8 cellular contexts compared by ENCODE assay signal in genomic region chr6:97586344-97586743, GRCh38.
DNase-seq lines count a peak whose midpoint lies in the region; ATAC-seq, FAIRE-seq and TF ChIP-seq lines count a peak whose summit lies in the region.

No MANE protein-coding gene starts in this region.

- no TSS peak for BruUV-seq in HepG2 (replicated peaks; lab: Mats Ljungman, UMichigan)

- no peaks in the 10 kb centered on the region for H3K4me1 ChIP-seq in HepG2 (ENCODE audit: insufficient read depth, low read length)
- H3K4me1 ChIP-seq in right lobe of liver, result no peaks in the 10 kb centered on the region

- H3K4me3 ChIP-seq in HepG2 (replicated peaks in 1 of 3; ENCODE audit: insufficient read depth in 1 of 3, low read depth in 2 of 3, low read length in 3 of 3), result no peak overlapping the region
- no peak overlapping the region for H3K4me3 ChIP-seq in right lobe of liver
- H3K4me3 ChIP-seq in dorsolateral prefrontal cortex, result no peak overlapping the region

- H3K27ac ChIP-seq in HepG2 (ENCODE audit: extremely low read length, insufficient read depth, low read length) (no peak overlapping the region), right lobe of liver (no peak overlapping the region), dorsolateral prefrontal cortex (no peak overlapping the region)

- in situ Hi-C loops in HepG2 (cut with HindIII; ENCODE audit: extremely low pct_ligation_motif_present, low pct_unique_long_range_greater_than_20kb), result no loop called here

- H4K20me1 ChIP-seq in HepG2 (ENCODE audit: insufficient read depth, low read length), result no peaks in the 10 kb centered on the region

- CTCF ChIA-PET in HepG2 (lab: Yijun Ruan, JAX; ENCODE audit: low intra/inter-chr PET ratio, low total read pairs), result no interaction called here

- peak; percentile 31; the same call in 1 of the 3 replicates for ATAC-seq in HepG2
- ATAC-seq in right lobe of liver, result no peak

- no peaks in the 10 kb centered on the region for H3K27me3 ChIP-seq in HepG2 (ENCODE audit: control insufficient read depth in 1 of 2, insufficient read depth in 2 of 2, low read length in 2 of 2)
- H3K27me3 ChIP-seq in right lobe of liver, result no peaks in the 10 kb centered on the region
- no peaks in the 10 kb centered on the region for H3K27me3 ChIP-seq in dorsolateral prefrontal cortex

- intact Hi-C loops in HepG2 (cut with micrococcal nuclease; ENCODE audit: unreplicated experiment) (no loop called here), right lobe of liver (cut with DNase I) (no loop called here), dorsolateral prefrontal cortex (cut with DNase I) (loop anchor here in 1 of 2 donors (10.0 kb wide), 1 partner anchor 82 kb away; no protein-coding TSS in a partner anchor), posterior vena cava (cut with DNase I) (no loop called here)

- H3K9me3 ChIP-seq in HepG2 (ENCODE audit: low read length), result no peaks in the 10 kb centered on the region
- no peaks in the 10 kb centered on the region for H3K9me3 ChIP-seq in right lobe of liver

- H3K9ac ChIP-seq in HepG2 (ENCODE audit: insufficient read depth, low read depth, low read length), result no peak overlapping the region

- TF ChIP-seq CTCF in HepG2 (CRISPR knock-in tag; IDR thresholded peaks at IDR 0.05) (0 out of 2 replicates have a peak, but pooled peaks have one; percentile 9), right lobe of liver (IDR thresholded peaks at IDR 0.05) (no peak), dorsolateral prefrontal cortex (IDR thresholded peaks at IDR 0.05 in 54 of 56, conservative IDR thresholded peaks at IDR 0.05 in 2 of 56; ENCODE audit: low read depth in 1 of 56, partially characterized antibody in 56 of 56) (peak in 45 of 56 donors; percentile 16 to 56 (median 38))

- H3K4me2 ChIP-seq in HepG2 (ENCODE audit: low read depth, low read length), result no peak overlapping the region

- TF ChIP-seq EP300 in HepG2 (IDR thresholded peaks at IDR 0.05; ENCODE audit: low read depth in 2 of 2, low read length in 2 of 2), result no peak
- no peak for TF ChIP-seq EP300 in HepG2 (CRISPR knock-in tag; IDR thresholded peaks at IDR 0.05; ENCODE audit: borderline replicate concordance)

- no peak for TF ChIP-seq RAD21 in HepG2 (CRISPR knock-in tag; IDR thresholded peaks at IDR 0.05)

- no peak for FAIRE-seq in HepG2 (lab: Jason Lieb, UNC)

- DNase-seq in HepG2 (ENCODE audit: low spot score) (peak; percentile 0), right lobe of liver (no peak), MV-4-11 (lab: John Stamatoyannopoulos, UW) (peak; percentile 34), dorsolateral prefrontal cortex (no peak), T1000 (lab: John Stamatoyannopoulos, UW) (no peak), posterior vena cava (ENCODE audit: low spot score) (no peak), GF-D8 (lab: John Stamatoyannopoulos, UW) (no peak), DMS153 treated with DMSO at 0.1 percent for 48 hours (lab: John Stamatoyannopoulos, UW; ENCODE audit: unreplicated experiment) (no peak)

- no peak for TF ChIP-seq POLR2A in HepG2 (IDR thresholded peaks at IDR 0.05; ENCODE audit: insufficient read depth in 1 of 2, low read depth in 2 of 2, low read length in 2 of 2)
- TF ChIP-seq POLR2A in right lobe of liver (IDR thresholded peaks at IDR 0.05), result no peak

- POLR2A ChIA-PET in HepG2 (lab: Yijun Ruan, JAX), result no interaction called here

- H3K79me2 ChIP-seq in HepG2 (ENCODE audit: insufficient read depth, low read length), result no peaks in the 10 kb centered on the region

- H3K36me3 ChIP-seq in HepG2 (replicated peaks in 1 of 2; ENCODE audit: control insufficient read depth in 1 of 2, insufficient read depth in 2 of 2, low read length in 2 of 2) (no peaks in the 10 kb centered on the region), right lobe of liver (no peaks in the 10 kb centered on the region)

- no peak overlapping the region for H2AFZ ChIP-seq in HepG2 (ENCODE audit: low read length)

TF ChIP-seq in HepG2, 621 proteins besides CTCF, POLR2A, EP300 and RAD21:
- TF ChIP-seq JDP2 (CRISPR knock-in tag; IDR thresholded peaks at IDR 0.05; ENCODE audit: borderline replicate concordance) (no peak), ZNF530 (CRISPR knock-in tag; IDR thresholded peaks at IDR 0.05; ENCODE audit: low read depth) (no peak), ZBTB3 (CRISPR knock-in tag; IDR thresholded peaks at IDR 0.05; ENCODE audit: borderline replicate concordance, low read depth) (no peak), ZNF101 (CRISPR knock-in tag; IDR thresholded peaks at IDR 0.05; ENCODE audit: borderline replicate concordance, low read depth) (no peak), MIER2 (CRISPR knock-in tag; IDR thresholded peaks at IDR 0.05) (no peak), ZNF709 (CRISPR knock-in tag; IDR thresholded peaks at IDR 0.05) (no peak), NFKBIZ (CRISPR knock-in tag; IDR thresholded peaks at IDR 0.05) (no peak), ETV5 (CRISPR knock-in tag; IDR thresholded peaks at IDR 0.05; ENCODE audit: borderline replicate concordance) (no peak), FOXP4 (CRISPR knock-in tag; IDR thresholded peaks at IDR 0.05) (no peak), BATF2 (CRISPR knock-in tag; IDR thresholded peaks at IDR 0.05) (no peak), SMC3 (IDR thresholded peaks at IDR 0.05; ENCODE audit: low read length) (no peak), CAMTA2 (CRISPR knock-in tag; IDR thresholded peaks at IDR 0.05; ENCODE audit: borderline replicate concordance) (no peak), ZNF710 (CRISPR knock-in tag; IDR thresholded peaks at IDR 0.05; ENCODE audit: borderline replicate concordance) (no peak), PITX1 (CRISPR knock-in tag; IDR thresholded peaks at IDR 0.05) (no peak), ZNF839 (CRISPR knock-in tag; IDR thresholded peaks at IDR 0.05; ENCODE audit: borderline replicate concordance) (no peak)

Comparison
In these comparisons a context has a peak if more than half of its experiments do, and no peak if none do; other contexts are left out.
1. DNase-seq: peak in HepG2 (single experiment) and MV-4-11 (single experiment); none in right lobe of liver (0 of 3), dorsolateral prefrontal cortex (0 of 10), T1000 (single experiment), posterior vena cava (single experiment), GF-D8 (single experiment) and DMS153 treated with DMSO at 0.1 percent for 48 hours (single experiment).
2. CTCF ChIP-seq: peak in HepG2 (single experiment) and dorsolateral prefrontal cortex (45 of 56); none in right lobe of liver (0 of 4).